In genomic region chr11:117482881-117483280, GRCh38 we compare ENCODE assay signal across 13 cellular contexts.
DNase-seq lines count a peak whose midpoint lies in the region; ATAC-seq, FAIRE-seq and TF ChIP-seq lines count a peak whose summit lies in the region.
"Had no signal": no experiment of that assay in that cellular context is flagged by ENCODE, and none has a peak within 500 bp of the region (broad histone marks: within the 10 kb centered on the region; RNA-seq: fewer than 3 reads in every experiment).

No MANE protein-coding gene starts in this region.

- H2AFZ ChIP-seq in GM23338 (peak overlapping the region; percentile 23; the same call in 1 of the 2 replicates), K562 (ENCODE audit: low read depth, low read length) (no peak overlapping the region), neuronal stem cell (ENCODE audit: low read length) (no peak overlapping the region)

- no peak overlapping the region for H2BK15ac ChIP-seq in neuronal stem cell (ENCODE audit: low read length)

- no peak overlapping the region for H2BK5ac ChIP-seq in neuronal stem cell (ENCODE audit: low read length)

- TF ChIP-seq RAD21 in K562 (CRISPR knock-in tag; conservative IDR thresholded peaks at IDR 0.05 in 1 of 2, IDR thresholded peaks at IDR 0.05 in 1 of 2) = no peak

- H3K79me1 ChIP-seq in neuronal stem cell (ENCODE audit: low read depth, low read length) = no peaks in the 10 kb centered on the region

- no peaks in the 10 kb centered on the region for H3K36me3 ChIP-seq in GM23338 (ENCODE audit: insufficient read depth)
- H3K36me3 ChIP-seq in K562 (ENCODE audit: control insufficient read depth, insufficient read depth, low read length) = no peaks in the 10 kb centered on the region
- no peaks in the 10 kb centered on the region for H3K36me3 ChIP-seq in neuronal stem cell (replicated peaks in 1 of 2; ENCODE audit: control insufficient read depth in 2 of 2, insufficient read depth in 2 of 2, low read length in 2 of 2)
- H3K36me3 ChIP-seq: BLaER1 treated with 17β-estradiol and CSF1 and Interleukin-3, amounts not matched to agents 10 nM and 100 nM had no signal

- no peak for DNase-seq in GM23338 (ENCODE audit: low spot score)
- no peak for DNase-seq in HEK293T (ENCODE audit: extremely low spot score)
- no peak for DNase-seq in K562 (ENCODE audit: extremely low read depth in 1 of 4, low spot score in 3 of 4)
- DNase-seq in neuronal stem cell (ENCODE audit: low spot score) = no peak
- no peak for DNase-seq in activated gamma-delta T cell treated with Interleukin-2 at 50 U/mL for 16 hours
- no peak for DNase-seq in NCI-H1436 treated with DMSO at 0.1 percent for 48 hours (lab: John Stamatoyannopoulos, UW)
- no peak for DNase-seq in GM12891 (ENCODE audit: insufficient read length, low spot score)
- DNase-seq: ACHN; Calu3; CD4-positive, alpha-beta T cell; DMS 273 treated with DMSO at 0.1 percent for 48 hours had no signal

- no peak overlapping the region for H3K4ac ChIP-seq in neuronal stem cell (ENCODE audit: low read length)

- no peak overlapping the region for H3K23ac ChIP-seq in neuronal stem cell (ENCODE audit: low read depth, low read length, poor library complexity)

- H3K4me1 ChIP-seq in GM23338 (ENCODE audit: insufficient read depth) (peaks cover 8% of the 10 kb centered on the region; the same call in 1 of the 2 replicates), K562 (replicated peaks in 1 of 2; ENCODE audit: control insufficient read depth in 2 of 2, insufficient read depth in 2 of 2, low read length in 2 of 2) (no peaks in the 10 kb centered on the region), neuronal stem cell (ENCODE audit: control insufficient read depth in 2 of 2, insufficient read depth in 1 of 2, low read depth in 1 of 2, low read length in 2 of 2) (peaks cover 11% of the 10 kb centered on the region in 2 donors)

- intact Hi-C loops in K562 (cut with micrococcal nuclease) = no loop called here

- H2BK12ac ChIP-seq in neuronal stem cell (ENCODE audit: low read length) = no peak overlapping the region

- no peaks in the 10 kb centered on the region for H3F3A ChIP-seq in GM23338 (replicated peaks; ENCODE audit: low read depth)

- H4K8ac ChIP-seq in neuronal stem cell (ENCODE audit: low read depth, low read length) = no peak overlapping the region

- H3K9me3 ChIP-seq in K562 (replicated peaks; ENCODE audit: control insufficient read depth, insufficient read depth, low read depth, low read length) = peaks cover 3% of the 10 kb centered on the region; the same call in 1 of the 2 replicates
- H3K9me3 ChIP-seq in neuronal stem cell (replicated peaks in 1 of 2; ENCODE audit: control insufficient read depth in 2 of 2, insufficient read depth in 1 of 2, low read depth in 1 of 2, low read length in 2 of 2) = peaks cover 0 to under 1% of the 10 kb centered on the region in 2 donors

- no peak overlapping the region for H2BK120ac ChIP-seq in neuronal stem cell (ENCODE audit: low read depth, low read length)

- peaks cover 6% of the 10 kb centered on the region for H3K27me3 Mint-ChIP-seq in GM23338 (ENCODE audit: insufficient read depth, low read depth, poor library complexity)
- H3K27me3 Mint-ChIP-seq: CD4-positive, alpha-beta T cell had no signal

- H3K27me3 ChIP-seq in GM23338 (ENCODE audit: insufficient read depth) (no peaks in the 10 kb centered on the region), K562 (ENCODE audit: control insufficient read depth in 2 of 2, insufficient read depth in 2 of 2, low read length in 2 of 2) (peaks cover 14 to 53% of the 10 kb centered on the region in 2 experiments; a peak in 3 of 5 replicates), neuronal stem cell (ENCODE audit: control insufficient read depth in 3 of 3, insufficient read depth in 3 of 3, low read depth in 1 of 3, low read length in 3 of 3) (peaks cover 0 to 10% (median 0%) of the 10 kb centered on the region in 3 experiments)
- H3K27me3 ChIP-seq: BLaER1 treated with 17β-estradiol and CSF1 and Interleukin-3, amounts not matched to agents 10 nM and 100 nM had no signal

- TF ChIP-seq CTCF in GM23338 (conservative IDR thresholded peaks at IDR 0.05; ENCODE audit: low read depth in 2 of 2) (no peak), K562 (IDR thresholded peaks at IDR 0.05 in 2 of 3, conservative IDR thresholded peaks at IDR 0.05 in 1 of 3; ENCODE audit: insufficient read depth in 2 of 3, low read depth in 1 of 3, low read length in 3 of 3) (no peak)

- no peak for TF ChIP-seq EP300 in K562 (IDR thresholded peaks at IDR 0.05; ENCODE audit: low read length)

- H3K36me3 Mint-ChIP-seq in GM23338 (ENCODE audit: low read depth) = no peaks in the 10 kb centered on the region

- no peak overlapping the region for H4K91ac ChIP-seq in neuronal stem cell (ENCODE audit: low read depth, low read length, poor library complexity)

- no TSS peak for BruUV-seq in K562 (replicated peaks; lab: Mats Ljungman, UMichigan)

- FAIRE-seq in K562 (lab: Jason Lieb, UNC) (no peak), GM12891 (lab: Jason Lieb, UNC) (no peak)

- no peak overlapping the region for H3K4me2 ChIP-seq in GM23338
- no peak overlapping the region for H3K4me2 ChIP-seq in K562 (ENCODE audit: insufficient read depth, low read length)
- no peak overlapping the region for H3K4me2 ChIP-seq in neuronal stem cell (ENCODE audit: insufficient read depth, low read length, poor library complexity, severe bottlenecking)
- H3K4me2 ChIP-seq: BLaER1 treated with 17β-estradiol and CSF1 and Interleukin-3, amounts not matched to agents 10 nM and 100 nM had no signal

- H3K9me1 ChIP-seq in K562 (ENCODE audit: control insufficient read depth, insufficient read depth, low read length) = peaks cover 3% of the 10 kb centered on the region

- ATAC-seq in GM23338 (peak; percentile 14; the same call in 1 of the 3 replicates), K562 (no peak), GM18909 (IDR thresholded peaks at IDR 0.05; ENCODE audit: poor library complexity, unreplicated experiment) (no peak)

- H3K4me3 Mint-ChIP-seq in GM23338 = no peak overlapping the region
- H3K4me3 Mint-ChIP-seq: CD4-positive, alpha-beta T cell had no signal

- H3K14ac ChIP-seq in neuronal stem cell (ENCODE audit: low read length) = no peak overlapping the region

- no peaks in the 10 kb centered on the region for H3K9me3 Mint-ChIP-seq in GM23338
- H3K9me3 Mint-ChIP-seq: CD4-positive, alpha-beta T cell had no signal

- no peak overlapping the region for H3K27ac ChIP-seq in GM23338 (ENCODE audit: low read depth)
- no peak overlapping the region for H3K27ac ChIP-seq in K562 (ENCODE audit: extremely low read depth, low read depth, low read length)
- no peak overlapping the region for H3K27ac ChIP-seq in neuronal stem cell (replicated peaks; ENCODE audit: low read length)
- H3K27ac ChIP-seq: BLaER1 treated with 17β-estradiol and CSF1 and Interleukin-3, amounts not matched to agents 10 nM and 100 nM had no signal

- in situ Hi-C loops in K562 (cut with MboI) = no loop called here

- H3K4me3 ChIP-seq in GM23338 (no peak overlapping the region), K562 (no peak overlapping the region), neuronal stem cell (ENCODE audit: low read length in 2 of 2) (no peak overlapping the region)
- H3K4me3 ChIP-seq: BLaER1 treated with 17β-estradiol and CSF1 and Interleukin-3, amounts not matched to agents 10 nM and 100 nM had no signal

- H3K4me1 Mint-ChIP-seq in GM23338 = peaks cover 23% of the 10 kb centered on the region

- 3% methylated on average over 7 of the region's 8 CpGs for WGBS in K562 (ENCODE audit: insufficient coverage, low coverage, missing lambda C conversion rate)
- WGBS in neuronal stem cell (ENCODE audit: extremely low coverage in 2 of 2, insufficient read length in 2 of 2, insufficient replicate concordance in 1 of 2), 2 donors = no CpG with 5 or more reads among the region's 8 CpGs

- H2AK5ac ChIP-seq in neuronal stem cell (ENCODE audit: low read depth, low read length) = peak overlapping the region; percentile 40

- 0 out of 2 replicates have a peak, but pooled peaks cover 2% of the 10 kb centered on the region for H3K9me2 ChIP-seq in GM23338 (ENCODE audit: insufficient read depth)

- H3K9ac ChIP-seq in K562 (ENCODE audit: insufficient read depth in 1 of 2, low read depth in 2 of 2, low read length in 2 of 2) (no peak overlapping the region), neuronal stem cell (ENCODE audit: low read depth, low read length, poor library complexity) (peak overlapping the region; percentile 38)
- H3K9ac ChIP-seq: BLaER1 treated with 17β-estradiol and CSF1 and Interleukin-3, amounts not matched to agents 10 nM and 100 nM had no signal

- POLR2A ChIA-PET in HEK293T (lab: Yijun Ruan, JAX) = no interaction called here
- POLR2A ChIA-PET in K562 (lab: Yijun Ruan, JAX) = interaction anchor here (0.7 to 1.2 kb wide), 2 partner anchors 13 to 17 kb away, joined by 3 read pairs; no protein-coding TSS in a partner anchor

- H3K79me2 ChIP-seq in GM23338 (replicated peaks; ENCODE audit: insufficient read depth) (no peaks in the 10 kb centered on the region), K562 (ENCODE audit: control insufficient read depth, insufficient read depth, low read length) (no peaks in the 10 kb centered on the region)

- TF ChIP-seq POLR2A in K562 (conservative IDR thresholded peaks at IDR 0.05) (no peak), GM12891 (IDR thresholded peaks at IDR 0.05; ENCODE audit: low read depth, low read length) (no peak)

- H4K20me1 ChIP-seq in GM23338 (replicated peaks; ENCODE audit: insufficient read depth) (no peaks in the 10 kb centered on the region), K562 (replicated peaks; ENCODE audit: control insufficient read depth, insufficient read depth, low read length) (peaks cover 4% of the 10 kb centered on the region)
- H4K20me1 ChIP-seq: BLaER1 treated with 17β-estradiol and CSF1 and Interleukin-3, amounts not matched to agents 10 nM and 100 nM had no signal

- H3K27ac Mint-ChIP-seq in GM23338 = no peak overlapping the region
- H3K27ac Mint-ChIP-seq: CD4-positive, alpha-beta T cell had no signal

- peak overlapping the region; percentile 49 for H3K18ac ChIP-seq in neuronal stem cell (ENCODE audit: low read length)

- CTCF ChIA-PET in HEK293T (lab: Yijun Ruan, JAX) (interaction anchor here (1.5 kb wide), 1 partner anchor 57 kb away, joined by 3 read pairs; no protein-coding TSS in a partner anchor), K562 (lab: Yijun Ruan, JAX; ENCODE audit: low intra/inter-chr PET ratio) (no interaction called here)

TF ChIP-seq in HEK293T, 16 proteins besides CTCF, POLR2A, EP300 and RAD21 (continues in another document):
- TF ChIP-seq SP1 (IDR thresholded peaks at IDR 0.05) (no peak), ARNT (IDR thresholded peaks at IDR 0.05) (no peak)

TF ChIP-seq in GM12891, 5 proteins besides CTCF, POLR2A, EP300 and RAD21:
- TF ChIP-seq PAX5 (IDR thresholded peaks at IDR 0.05; ENCODE audit: insufficient read depth, low read length, severe bottlenecking) (no peak), TAF1 (IDR thresholded peaks at IDR 0.05; ENCODE audit: low read depth, low read length) (no peak), POLR2AphosphoS5 (IDR thresholded peaks at IDR 0.05; ENCODE audit: low read depth, low read length) (no peak), POU2F2 (IDR thresholded peaks at IDR 0.05; ENCODE audit: low read depth, low read length) (no peak), SPI1 (IDR thresholded peaks at IDR 0.05; ENCODE audit: low read depth, low read length) (no peak)
